Comparison of ENCODE assay signal across 1 cellular context in genomic region chr15:90994417-90995311, GRCh38.
TF ChIP-seq lines count a peak whose summit lies in the region.

A gene with protein sequence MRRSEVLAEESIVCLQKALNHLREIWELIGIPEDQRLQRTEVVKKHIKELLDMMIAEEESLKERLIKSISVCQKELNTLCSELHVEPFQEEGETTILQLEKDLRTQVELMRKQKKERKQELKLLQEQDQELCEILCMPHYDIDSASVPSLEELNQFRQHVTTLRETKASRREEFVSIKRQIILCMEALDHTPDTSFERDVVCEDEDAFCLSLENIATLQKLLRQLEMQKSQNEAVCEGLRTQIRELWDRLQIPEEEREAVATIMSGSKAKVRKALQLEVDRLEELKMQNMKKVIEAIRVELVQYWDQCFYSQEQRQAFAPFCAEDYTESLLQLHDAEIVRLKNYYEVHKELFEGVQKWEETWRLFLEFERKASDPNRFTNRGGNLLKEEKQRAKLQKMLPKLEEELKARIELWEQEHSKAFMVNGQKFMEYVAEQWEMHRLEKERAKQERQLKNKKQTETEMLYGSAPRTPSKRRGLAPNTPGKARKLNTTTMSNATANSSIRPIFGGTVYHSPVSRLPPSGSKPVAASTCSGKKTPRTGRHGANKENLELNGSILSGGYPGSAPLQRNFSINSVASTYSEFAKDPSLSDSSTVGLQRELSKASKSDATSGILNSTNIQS (minus strand): TSS chr15:90994535. CDS start chr15:90994417, 118 bp downstream.

TF ChIP-seq in K562, 482 proteins besides CTCF, POLR2A, EP300 and RAD21 (continued from another document and continues in another):
- TF ChIP-seq, protein P1, sequence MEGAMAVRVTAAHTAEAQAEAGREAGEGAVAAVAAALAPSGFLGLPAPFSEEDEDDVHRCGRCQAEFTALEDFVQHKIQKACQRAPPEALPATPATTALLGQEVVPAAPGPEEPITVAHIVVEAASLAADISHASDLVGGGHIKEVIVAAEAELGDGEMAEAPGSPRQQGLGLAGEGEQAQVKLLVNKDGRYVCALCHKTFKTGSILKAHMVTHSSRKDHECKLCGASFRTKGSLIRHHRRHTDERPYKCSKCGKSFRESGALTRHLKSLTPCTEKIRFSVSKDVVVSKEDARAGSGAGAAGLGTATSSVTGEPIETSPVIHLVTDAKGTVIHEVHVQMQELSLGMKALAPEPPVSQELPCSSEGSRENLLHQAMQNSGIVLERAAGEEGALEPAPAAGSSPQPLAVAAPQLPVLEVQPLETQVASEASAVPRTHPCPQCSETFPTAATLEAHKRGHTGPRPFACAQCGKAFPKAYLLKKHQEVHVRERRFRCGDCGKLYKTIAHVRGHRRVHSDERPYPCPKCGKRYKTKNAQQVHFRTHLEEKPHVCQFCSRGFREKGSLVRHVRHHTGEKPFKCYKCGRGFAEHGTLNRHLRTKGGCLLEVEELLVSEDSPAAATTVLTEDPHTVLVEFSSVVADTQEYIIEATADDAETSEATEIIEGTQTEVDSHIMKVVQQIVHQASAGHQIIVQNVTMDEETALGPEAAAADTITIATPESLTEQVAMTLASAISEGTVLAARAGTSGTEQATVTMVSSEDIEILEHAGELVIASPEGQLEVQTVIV (CRISPR knock-in tag; IDR thresholded peaks at IDR 0.05; ENCODE audit: borderline replicate concordance): no peak
- TF ChIP-seq ZNF41 (CRISPR knock-in tag; conservative IDR thresholded peaks at IDR 0.05) (no peak), ZBTB9 (CRISPR knock-in tag; IDR thresholded peaks at IDR 0.05) (no peak), ESRRB (CRISPR knock-in tag; IDR thresholded peaks at IDR 0.05; ENCODE audit: borderline replicate concordance) (no peak), ZNF318 (IDR thresholded peaks at IDR 0.05; ENCODE audit: borderline replicate concordance in 1 of 2, low read depth in 1 of 2) (no peak), ZBTB1 (CRISPR knock-in tag; IDR thresholded peaks at IDR 0.05; ENCODE audit: borderline replicate concordance, low read depth) (peak; percentile 94; the same call in 1 of the 2 replicates), FOXA1 (IDR thresholded peaks at IDR 0.05; ENCODE audit: borderline replicate concordance) (no peak), STAT5A (IDR thresholded peaks at IDR 0.05; ENCODE audit: borderline replicate concordance, low read length) (no peak), SMARCC2 (IDR thresholded peaks at IDR 0.05; ENCODE audit: low read depth) (no peak), ZNF431 (CRISPR knock-in tag; IDR thresholded peaks at IDR 0.05) (no peak; the same call in 1 of the 2 replicates), ZNF224 (CRISPR knock-in tag; IDR thresholded peaks at IDR 0.05) (0 out of 2 replicates have a peak, but pooled peaks have one; percentile 50), RCOR1 (IDR thresholded peaks at IDR 0.05; ENCODE audit: borderline replicate concordance in 1 of 2, low read depth in 2 of 2, low read length in 2 of 2) (no peak; a peak in 1 of 4 replicates), TAF15 (IDR thresholded peaks at IDR 0.05; ENCODE audit: low read depth, low read length) (no peak), CEBPZ (IDR thresholded peaks at IDR 0.05; ENCODE audit: borderline replicate concordance, low read depth, low read length) (no peak), PRPF4 (IDR thresholded peaks at IDR 0.05; ENCODE audit: insufficient read depth, low read depth, low read length, poor library complexity, severe bottlenecking) (peak; percentile 71), FOXA3 (CRISPR knock-in tag; conservative IDR thresholded peaks at IDR 0.05 in 1 of 2, IDR thresholded peaks at IDR 0.05 in 1 of 2) (no peak), MCM2 (IDR thresholded peaks at IDR 0.05; ENCODE audit: low read depth) (no peak), SREBF2 (CRISPR knock-in tag; IDR thresholded peaks at IDR 0.05) (no peak), SFPQ (IDR thresholded peaks at IDR 0.05; ENCODE audit: low read depth, low read length) (no peak), NCOA1 (IDR thresholded peaks at IDR 0.05; ENCODE audit: low read depth) (no peak), CAMTA2 (CRISPR knock-in tag; conservative IDR thresholded peaks at IDR 0.05) (0 out of 2 replicates have a peak, but pooled peaks have one; percentile 31), JUNB (CRISPR knock-in tag; conservative IDR thresholded peaks at IDR 0.05) (peak; percentile 99), HDAC2 (IDR thresholded peaks at IDR 0.05) (no peak), ZNF436 (CRISPR knock-in tag; IDR thresholded peaks at IDR 0.05) (no peak; the same call in 1 of the 2 replicates), E2F3 (CRISPR knock-in tag; IDR thresholded peaks at IDR 0.05) (peak; percentile 87), ZNF644 (tag; IDR thresholded peaks at IDR 0.05; ENCODE audit: low read depth) (no peak), DIDO1 (tag; IDR thresholded peaks at IDR 0.05; ENCODE audit: low read depth) (no peak), DMBX1 (CRISPR knock-in tag; IDR thresholded peaks at IDR 0.05; ENCODE audit: borderline replicate concordance) (no peak), POLR2G (IDR thresholded peaks at IDR 0.05; ENCODE audit: low read depth, low read length) (peak; percentile 93), ARID2 (IDR thresholded peaks at IDR 0.05) (no peak), PHF20 (IDR thresholded peaks at IDR 0.05; ENCODE audit: partially characterized antibody) (peak; percentile 77), MIER1 (IDR thresholded peaks at IDR 0.05; ENCODE audit: low read depth) (no peak), ASH1L (IDR thresholded peaks at IDR 0.05; ENCODE audit: borderline replicate concordance, low read depth, partially characterized antibody) (no peak), MYNN (IDR thresholded peaks at IDR 0.05) (no peak), MYNN (CRISPR knock-in tag; IDR thresholded peaks at IDR 0.05) (no peak), TOE1 (IDR thresholded peaks at IDR 0.05; ENCODE audit: borderline replicate concordance) (peak; percentile 78; the same call in 1 of the 2 replicates), TOE1 (CRISPR knock-in tag; IDR thresholded peaks at IDR 0.05; ENCODE audit: borderline replicate concordance, low read depth) (no peak), SP1 (CRISPR knock-in tag; IDR thresholded peaks at IDR 0.05) (peak; percentile 95), EZH2 (IDR thresholded peaks at IDR 0.05; ENCODE audit: borderline replicate concordance, low read depth, low read length) (no peak), CREB5 (CRISPR knock-in tag; IDR thresholded peaks at IDR 0.05) (no peak; the same call in 1 of the 2 replicates), MEF2A (IDR thresholded peaks at IDR 0.05; ENCODE audit: control insufficient read depth, low read depth, low read length) (no peak)
- TF ChIP-seq, protein P2, sequence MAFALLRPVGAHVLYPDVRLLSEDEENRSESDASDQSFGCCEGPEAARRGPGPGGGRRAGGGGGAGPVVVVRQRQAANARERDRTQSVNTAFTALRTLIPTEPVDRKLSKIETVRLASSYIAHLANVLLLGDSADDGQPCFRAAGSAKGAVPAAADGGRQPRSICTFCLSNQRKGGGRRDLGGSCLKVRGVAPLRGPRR (CRISPR knock-in tag; IDR thresholded peaks at IDR 0.05): no peak
